Comparison of ENCODE assay signal across 12 cellular contexts in genomic region chr15:92637621-92638020, GRCh38. TPM values are rescaled to one million over a fixed set of nuclear protein-coding genes. Genes with fewer than 3 reads are reported as not detected.
DNase-seq lines count a peak whose midpoint lies in the region; ATAC-seq and TF ChIP-seq lines count a peak whose summit lies in the region.
"Had no signal": no experiment of that assay in that cellular context is flagged by ENCODE, and none has a peak within 500 bp of the region (broad histone marks: within the 10 kb centered on the region; RNA-seq: fewer than 3 reads in every experiment).

No MANE protein-coding gene starts in this region.

- 73 to 93% (median 90%) methylated on average over 4 to 7 of the region's 7 CpGs for WGBS in spleen, 5 donors

- in situ Hi-C loops in Panc1 (cut with HindIII; ENCODE audit: low pct_unique_long_range_greater_than_20kb, low sequenced_read_pairs), result no loop called here

- H3K36me3 ChIP-seq in Panc1 (ENCODE audit: control insufficient read depth, insufficient read depth, low read length) (no peaks in the 10 kb centered on the region), left lung (no peaks in the 10 kb centered on the region), spleen (no peaks in the 10 kb centered on the region)

- intact Hi-C loops in Panc1 (cut with micrococcal nuclease; ENCODE audit: unreplicated experiment) (no loop called here), left lung (cut with DNase I) (no loop called here), spleen (cut with DNase I; ENCODE audit: low total_unique reads) (no loop called here)

- peaks cover 53% of the 10 kb centered on the region for H3K4me1 ChIP-seq in Panc1 (ENCODE audit: control insufficient read depth, insufficient read depth, low read length)
- H3K4me1 ChIP-seq in left lung, result peaks cover 8 to 18% of the 10 kb centered on the region in 2 donors
- H3K4me1 ChIP-seq in spleen, result no peaks in the 10 kb centered on the region

- ATAC-seq in Panc1 (peak; percentile 46), left lung (no peak), GM18858 (IDR thresholded peaks at IDR 0.05; ENCODE audit: unreplicated experiment) (no peak)

- peak overlapping the region; percentile 86 for H3K27ac ChIP-seq in Panc1 (ENCODE audit: low read length)
- H3K27ac ChIP-seq in left lung, result peak overlapping the region; percentile 61 to 77
- no peak overlapping the region for H3K27ac ChIP-seq in spleen

- POLR2A ChIA-PET in Panc1 (lab: Charles Lee), result no interaction called here
- POLR2A ChIA-PET in GM10248 (lab: Yijun Ruan, JAX), result no interaction called here

- H3K27me3 ChIP-seq in Panc1 (ENCODE audit: control insufficient read depth, insufficient read depth, low read length) (no peaks in the 10 kb centered on the region), left lung (no peaks in the 10 kb centered on the region), spleen (replicated peaks in 1 of 7) (peaks cover 0 to 14% (median 0%) of the 10 kb centered on the region in 7 donors)

- H3K9me3 ChIP-seq in Panc1 (ENCODE audit: control insufficient read depth, insufficient read depth, low read depth, low read length) (no peaks in the 10 kb centered on the region), left lung (peaks cover 0 to 10% of the 10 kb centered on the region in 2 donors), spleen (peaks cover 0 to 34% (median 14%) of the 10 kb centered on the region in 8 donors)

- H3K4me3 ChIP-seq in Panc1 (ENCODE audit: low read depth in 2 of 2, low read length in 2 of 2) (no peak overlapping the region), left lung (no peak overlapping the region), spleen (no peak overlapping the region)

- DNase-seq in NCI-H2081 (lab: John Stamatoyannopoulos, UW) (peak; percentile 66 to 72), NCI-H2081 treated with DMSO at 0.1 percent for 48 hours (lab: John Stamatoyannopoulos, UW) (no peak), Panc1 (ENCODE audit: low read depth, low spot score) (no peak), left lung (no peak), spleen (peak; percentile 45), GF-D8 (lab: John Stamatoyannopoulos, UW) (no peak), GM10248 (ENCODE audit: extremely low spot score) (no peak)
- DNase-seq: ACHN; activated CD4-positive, alpha-beta T cell treated with anti-CD3 and anti-CD28 coated beads, Interleukin-2, amount 10 ng/mL, durations not matched to agents 7 days and 5 days; stimulated activated CD4-positive, alpha-beta T cell treated with anti-CD3 and anti-CD28 coated beads, Interleukin-15, amount 100 ng/mL, for 24 hours; T-helper 1 cell had no signal

- no peak for TF ChIP-seq CTCF in Panc1 (IDR thresholded peaks at IDR 0.05)
- TF ChIP-seq CTCF in left lung (IDR thresholded peaks at IDR 0.05), result no peak
- TF ChIP-seq CTCF in spleen (IDR thresholded peaks at IDR 0.05 in 8 of 11, conservative IDR thresholded peaks at IDR 0.05 in 3 of 11), result no peak
- TF ChIP-seq CTCF in GM10248 (IDR thresholded peaks at IDR 0.05; ENCODE audit: control extremely low read depth, extremely low read depth, low read depth, missing control alignments), result no peak

- CTCF ChIA-PET in Panc1 (lab: Charles Lee) (no interaction called here), GM10248 (lab: Yijun Ruan, JAX) (interaction anchor here (0.8 to 2.6 kb wide), 2 partner anchors 9 to 39 kb away, joined by 3 to 9 read pairs; no protein-coding TSS in a partner anchor)

- TF ChIP-seq POLR2A in spleen (IDR thresholded peaks at IDR 0.05), result no peak

- BruUV-seq in Panc1 (replicated peaks; lab: Mats Ljungman, UMichigan), result no TSS peak

RNA-seq across cellular contexts. Expression of gene FAM174B, which starts 18.0 kb away (rescaled TPM):
- total RNA-seq in Panc1 (2021; ENCODE audit: unreplicated experiment) (30.7 TPM), left lung (10 to 100 TPM; 42.8 to 66.3 TPM), spleen (10 to 100 TPM in 4 of 7 donors, 1 to 10 TPM in 3; 7.4 to 17.9 (median 11.2) TPM)
- polyA plus RNA-seq in Panc1 (2012; ENCODE audit: insufficient read length), result 22.5 TPM
- polyA plus RNA-seq in spleen, result 1 to 10 TPM; 2.1 to 4.8 (median 3.9) TPM

Comparison
In these comparisons a context has a peak if more than half of its experiments do, and no peak if none do; other contexts are left out.
1. DNase-seq: peak in NCI-H2081 (2 of 2) and spleen (single experiment); none in NCI-H2081 treated with DMSO at 0.1 percent for 48 hours (single experiment), Panc1 (single experiment), left lung (0 of 2), GF-D8 (single experiment) and GM10248 (single experiment).
2. H3K27ac ChIP-seq: peak in Panc1 (single experiment) and left lung (2 of 2); none in spleen (0 of 8).